Comparison of ENCODE assay signal across 22 cellular contexts in the genomic region with DNA sequence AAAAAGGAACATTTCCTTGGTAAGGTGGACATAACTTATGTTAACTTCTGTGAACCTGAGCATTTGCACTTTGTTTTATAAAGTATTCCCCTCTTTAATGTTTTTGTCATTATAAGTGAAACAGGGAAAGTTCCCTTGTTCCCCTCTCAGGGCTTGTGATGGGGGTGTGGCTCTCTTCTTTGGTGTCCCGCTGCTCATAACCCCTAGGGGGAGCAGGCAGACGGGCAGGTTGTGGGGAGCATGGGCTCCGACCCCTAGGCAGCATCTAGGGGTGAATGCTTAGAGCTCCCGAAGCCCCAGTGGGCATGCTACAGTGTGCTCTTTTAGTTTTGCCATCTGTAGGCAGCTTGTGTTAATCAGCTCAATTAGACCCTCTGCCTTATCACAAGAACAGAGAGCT.
DNase-seq lines count a peak whose midpoint lies in the region; ATAC-seq and TF ChIP-seq lines count a peak whose summit lies in the region.
"Had no signal": no experiment of that assay in that cellular context is flagged by ENCODE, and none has a peak within 500 bp of the region (broad histone marks: within the 10 kb centered on the region; RNA-seq: fewer than 3 reads in every experiment).

No MANE protein-coding gene starts in this region.

- no peaks in the 10 kb centered on the region for H3K27me3 Mint-ChIP-seq in endothelial cell (ENCODE audit: unreplicated experiment)
- no peaks in the 10 kb centered on the region for H3K27me3 Mint-ChIP-seq in activated naive CD4-positive, alpha-beta T cell treated with anti-CD3 and anti-CD28 coated beads for 36 hours (ENCODE audit: low read depth)
- H3K27me3 Mint-ChIP-seq: activated naive CD8-positive, alpha-beta T cell treated with anti-CD3 and anti-CD28 coated beads, Interleukin-2, amount 50 U/mL, for 24 hours; brain had no signal

- H3K27ac ChIP-seq in 22Rv1 = no peak overlapping the region
- H3K27ac ChIP-seq: colonic mucosa, left lung, Peyer's patch, psoas muscle, SK-N-MC, tibial artery had no signal

- no peaks in the 10 kb centered on the region for H3K9me3 Mint-ChIP-seq in endothelial cell (ENCODE audit: unreplicated experiment)
- H3K9me3 Mint-ChIP-seq in activated naive CD4-positive, alpha-beta T cell treated with anti-CD3 and anti-CD28 coated beads for 36 hours = no peaks in the 10 kb centered on the region
- H3K9me3 Mint-ChIP-seq: activated naive CD8-positive, alpha-beta T cell treated with anti-CD3 and anti-CD28 coated beads, Interleukin-2, amount 50 U/mL, for 24 hours had no signal

- peak; percentile 16; the same call in 1 of the 2 replicates for TF ChIP-seq CTCF in 22Rv1 (IDR thresholded peaks at IDR 0.05)
- peak; percentile 14 for TF ChIP-seq CTCF in endothelial cell (IDR thresholded peaks at IDR 0.05; ENCODE audit: unreplicated experiment)

- intact Hi-C loops in activated naive CD4-positive, alpha-beta T cell treated with anti-CD3 and anti-CD28 coated beads for 36 hours (cut with micrococcal nuclease) = no loop called here

- no peak overlapping the region for H3K27ac Mint-ChIP-seq in endothelial cell (ENCODE audit: unreplicated experiment)
- no peak overlapping the region for H3K27ac Mint-ChIP-seq in activated naive CD4-positive, alpha-beta T cell treated with anti-CD3 and anti-CD28 coated beads for 36 hours
- H3K27ac Mint-ChIP-seq: activated naive CD8-positive, alpha-beta T cell treated with anti-CD3 and anti-CD28 coated beads, Interleukin-2, amount 50 U/mL, for 24 hours; brain had no signal

- peaks cover 3% of the 10 kb centered on the region for H3K4me1 Mint-ChIP-seq in endothelial cell (ENCODE audit: unreplicated experiment)
- H3K4me1 Mint-ChIP-seq in activated naive CD4-positive, alpha-beta T cell treated with anti-CD3 and anti-CD28 coated beads for 36 hours (ENCODE audit: low read depth) = no peaks in the 10 kb centered on the region
- H3K4me1 Mint-ChIP-seq: activated naive CD8-positive, alpha-beta T cell treated with anti-CD3 and anti-CD28 coated beads, Interleukin-2, amount 50 U/mL, for 24 hours had no signal

- CTCF ChIA-PET in activated naive CD4-positive, alpha-beta T cell treated with anti-CD3 and anti-CD28 coated beads for 36 hours (lab: Charles Lee) = no interaction called here

- no peak overlapping the region for H3K4me3 Mint-ChIP-seq in endothelial cell (ENCODE audit: unreplicated experiment)
- no peak overlapping the region for H3K4me3 Mint-ChIP-seq in activated naive CD4-positive, alpha-beta T cell treated with anti-CD3 and anti-CD28 coated beads for 36 hours
- H3K4me3 Mint-ChIP-seq: activated naive CD8-positive, alpha-beta T cell treated with anti-CD3 and anti-CD28 coated beads, Interleukin-2, amount 50 U/mL, for 24 hours; brain had no signal

- no peak for ATAC-seq in activated CD4-positive, CD25-positive, alpha-beta regulatory T cell treated with anti-CD3 and anti-CD28 coated beads, Interleukin-2, amount 50 U/mL, for 24 hours
- ATAC-seq in HG03039 (IDR thresholded peaks at IDR 0.05; ENCODE audit: unreplicated experiment) = no peak
- ATAC-seq: activated naive CD8-positive, alpha-beta T cell treated with anti-CD3 and anti-CD28 coated beads, Interleukin-2, amount 50 U/mL, for 24 hours; HCT116; left lung; psoas muscle; stimulated activated naive CD8-positive, alpha-beta T cell treated with anti-CD3 and anti-CD28 coated beads, Interleukin-15, Interleukin-2, amounts not matched to agents 100 U/mL and 50 U/mL, for 24 hours had no signal

- DNase-seq in HT-29 (ENCODE audit: low spot score) = peak; percentile 4
- peak; percentile 11 for DNase-seq in RPMI8226
- DNase-seq in endothelial cell (ENCODE audit: low spot score) = peak; percentile 8
- DNase-seq in SW480 (ENCODE audit: low spot score) = no peak
- DNase-seq in activated naive CD4-positive, alpha-beta T cell treated with anti-CD3 and anti-CD28 coated beads for 36 hours = no peak
- DNase-seq: activated naive CD8-positive, alpha-beta T cell treated with anti-CD3 and anti-CD28 coated beads, Interleukin-2, amount 50 U/mL, for 24 hours; colonic mucosa; left lung; NCI-H1694; NCI-H774; Peyer's patch; psoas muscle; stimulated activated CD4-positive, alpha-beta T cell treated with anti-CD3 and anti-CD28 coated beads, Interleukin-2, amount 100 ng/mL, for 48 hours; stimulated activated naive CD8-positive, alpha-beta T cell treated with anti-CD3 and anti-CD28 coated beads, Interleukin-15, Interleukin-2, amounts not matched to agents 100 U/mL and 50 U/mL, for 24 hours; T-helper 9 cell; tibial artery had no signal

- no peaks in the 10 kb centered on the region for H3K36me3 Mint-ChIP-seq in endothelial cell (ENCODE audit: low read depth, unreplicated experiment)
- H3K36me3 Mint-ChIP-seq in activated naive CD4-positive, alpha-beta T cell treated with anti-CD3 and anti-CD28 coated beads for 36 hours (ENCODE audit: low read depth) = no peaks in the 10 kb centered on the region
- H3K36me3 Mint-ChIP-seq: brain had no signal

Comparison
In these comparisons a context has a peak if more than half of its experiments do, and no peak if none do; other contexts are left out.
1. DNase-seq: peak in HT-29 (single experiment), RPMI8226 (single experiment) and endothelial cell (single experiment); none in SW480 (single experiment) and activated naive CD4-positive, alpha-beta T cell treated with anti-CD3 and anti-CD28 coated beads for 36 hours (single experiment).